Comparison of ENCODE assay signal across 8 cellular contexts in the genomic region with DNA sequence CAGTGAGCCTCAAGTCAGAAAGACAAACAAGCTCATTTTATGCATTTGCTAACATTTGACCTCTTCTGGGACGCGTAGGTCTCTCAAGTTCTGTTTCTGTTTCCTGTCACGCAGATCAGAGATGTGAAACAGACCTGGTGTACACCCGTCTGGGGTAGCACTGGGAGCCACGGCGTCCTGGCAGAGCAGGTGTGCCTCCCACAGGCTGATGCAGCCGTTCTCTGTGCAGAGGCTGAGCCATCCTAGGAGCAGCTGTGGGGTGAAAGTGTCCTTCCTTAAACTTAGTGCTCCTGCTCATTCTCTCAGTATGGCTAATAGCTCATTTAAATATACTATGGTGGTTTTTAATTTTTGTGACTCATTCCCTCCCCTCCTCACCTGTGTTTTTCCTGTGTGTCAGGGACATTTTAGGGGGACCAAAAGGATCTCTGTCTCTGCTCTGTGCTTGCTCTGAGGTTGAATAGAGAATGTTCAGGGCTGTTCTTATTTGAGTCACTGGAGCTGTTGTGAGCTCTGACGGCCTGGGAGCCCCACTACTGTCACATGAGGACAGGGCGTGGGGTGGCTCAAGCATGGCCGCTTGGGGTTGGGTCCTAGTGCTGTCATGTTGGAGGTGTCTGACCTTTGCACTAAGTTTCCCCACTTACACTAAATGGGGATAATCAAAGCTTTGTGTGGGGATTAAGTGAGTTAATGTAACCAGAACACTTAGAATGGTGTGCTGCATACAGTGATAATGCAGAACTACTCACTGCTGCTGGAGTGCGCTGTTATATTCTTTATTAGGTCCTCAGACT. TPM values are rescaled to one million over a fixed set of nuclear protein-coding genes. Genes with fewer than 3 reads are reported as not detected.
DNase-seq lines count a peak whose midpoint lies in the region; FAIRE-seq and TF ChIP-seq lines count a peak whose summit lies in the region.

No MANE protein-coding gene starts in this region.

- DNase-seq in GM18507 (ENCODE audit: extremely low spot score, insufficient read length, low read depth) (peak; percentile 75), H9 (no peak), NCI-H69 (lab: John Stamatoyannopoulos, UW) (peak; percentile 15), RCC 7860 (ENCODE audit: low spot score) (no peak), NCI-H2171 treated with DMSO at 0.1 percent for 48 hours (lab: John Stamatoyannopoulos, UW) (no peak), HPDE6-E6E7 (ENCODE audit: extremely low spot score) (no peak)
- peak; percentile 95 for DNase-seq in activated naive CD4-positive, alpha-beta T cell treated with anti-CD3 and anti-CD28 coated beads for 36 hours
- peak; percentile 83 to 84 for DNase-seq in stimulated activated CD4-positive, alpha-beta T cell treated with anti-CD3 and anti-CD28 coated beads, Interleukin-2, amount 100 ng/mL, for 24 hours

- no peak overlapping the region for H2BK15ac ChIP-seq in H9 (ENCODE audit: low read depth, low read length)

- no peaks in the 10 kb centered on the region for H3K23me2 ChIP-seq in H9 (ENCODE audit: insufficient read length, low read depth, low read length, poor library complexity, severe bottlenecking)

- H3K9me3 ChIP-seq in H9 (ENCODE audit: control insufficient read depth, low read depth, low read length), result no peaks in the 10 kb centered on the region

- no peak overlapping the region for H2AFZ ChIP-seq in H9 (ENCODE audit: low read length)

- FAIRE-seq in GM18507 (lab: Jason Lieb, UNC) (peak; percentile 95), RCC 7860 (lab: Jason Lieb, UNC) (no peak)

- peak overlapping the region in 2 of 3 experiments; percentile 42 to 49; a peak in 4 of 7 replicates for H3K27ac Mint-ChIP-seq in H9
- peak overlapping the region; percentile 95 for H3K27ac Mint-ChIP-seq in activated naive CD4-positive, alpha-beta T cell treated with anti-CD3 and anti-CD28 coated beads for 36 hours

- peaks cover 20% of the 10 kb centered on the region; the same call in 1 of the 2 replicates for H3K4me1 ChIP-seq in H9 (ENCODE audit: insufficient read depth, low read length)

- CTCF ChIA-PET in activated naive CD4-positive, alpha-beta T cell treated with anti-CD3 and anti-CD28 coated beads for 36 hours (lab: Charles Lee), result interaction anchor here (0.6 to 3.5 kb wide), 18 partner anchors 9 to 158 kb away, joined by 3 to 15 read pairs (median 4); no protein-coding TSS in a partner anchor

- H3K79me1 ChIP-seq in H9 (ENCODE audit: insufficient read depth, low read depth, low read length, poor library complexity, severe bottlenecking), result no peaks in the 10 kb centered on the region

- no peak overlapping the region for H3K56ac ChIP-seq in H9 (ENCODE audit: insufficient read length, low read depth, low read length)

- no peak overlapping the region for H3K18ac ChIP-seq in H9 (ENCODE audit: insufficient read length, low read depth, low read length)

- no peaks in the 10 kb centered on the region for H3K27me3 Mint-ChIP-seq in H9 (ENCODE audit: low read depth)
- H3K27me3 Mint-ChIP-seq in activated naive CD4-positive, alpha-beta T cell treated with anti-CD3 and anti-CD28 coated beads for 36 hours (ENCODE audit: low read depth), result no peaks in the 10 kb centered on the region

- no peak overlapping the region for H2AK5ac ChIP-seq in H9 (ENCODE audit: insufficient read length, low read length)

- intact Hi-C loops in activated naive CD4-positive, alpha-beta T cell treated with anti-CD3 and anti-CD28 coated beads for 36 hours (cut with micrococcal nuclease), result loop anchor here (1.0 to 5.0 kb wide), 11 partner anchors 13 to 553 kb away; partner anchors contain the start of genes ABCB10 and GALNT2

- WGBS in H9 (ENCODE audit: extremely low coverage, insufficient read length, low lambda C conversion rate), result no CpG with 5 or more reads among the region's 11 CpGs

- peaks cover 53 to 69% of the 10 kb centered on the region in 2 experiments for H3K4me1 Mint-ChIP-seq in H9
- peaks cover 90% of the 10 kb centered on the region for H3K4me1 Mint-ChIP-seq in activated naive CD4-positive, alpha-beta T cell treated with anti-CD3 and anti-CD28 coated beads for 36 hours (ENCODE audit: low read depth)

- H2BK20ac ChIP-seq in H9 (ENCODE audit: low read depth, low read length, poor library complexity, severe bottlenecking), result no peak overlapping the region

- H3K9ac ChIP-seq in H9 (ENCODE audit: extremely low read depth, insufficient read length, low read length), result no peak overlapping the region

- no peaks in the 10 kb centered on the region for H3K9me3 Mint-ChIP-seq in H9
- H3K9me3 Mint-ChIP-seq in activated naive CD4-positive, alpha-beta T cell treated with anti-CD3 and anti-CD28 coated beads for 36 hours, result no peaks in the 10 kb centered on the region

- no peak overlapping the region for H2BK120ac ChIP-seq in H9 (ENCODE audit: low read depth, low read length, poor library complexity, severe bottlenecking)

- peaks cover 5 to 16% (median 7%) of the 10 kb centered on the region in 3 experiments; a peak in 5 of 7 replicates for H3K36me3 Mint-ChIP-seq in H9 (ENCODE audit: insufficient read depth in 1 of 3, low read depth in 3 of 3)
- H3K36me3 Mint-ChIP-seq in activated naive CD4-positive, alpha-beta T cell treated with anti-CD3 and anti-CD28 coated beads for 36 hours (ENCODE audit: low read depth), result peaks cover 31% of the 10 kb centered on the region

- no peak for TF ChIP-seq CTCF in H9 (conservative IDR thresholded peaks at IDR 0.05)

- no peak overlapping the region for H3K23ac ChIP-seq in H9 (ENCODE audit: insufficient read length, low read depth, low read length)

- H3K27ac ChIP-seq in H9 (ENCODE audit: insufficient read length, low read depth, low read length), result no peak overlapping the region

- H4K91ac ChIP-seq in H9 (ENCODE audit: insufficient read length, low read depth, low read length), result no peak overlapping the region

- no peak overlapping the region for H2BK5ac ChIP-seq in H9 (ENCODE audit: insufficient read length, low read length)

- no peak overlapping the region for H4K8ac ChIP-seq in H9 (replicated peaks; ENCODE audit: insufficient read length, low read depth, low read length)

- peaks cover 17% of the 10 kb centered on the region; the same call in 1 of the 2 replicates for H3K79me2 ChIP-seq in H9 (ENCODE audit: insufficient read depth, low read length)

- no peak overlapping the region for H3T11ph ChIP-seq in H9 (ENCODE audit: low read length)

- no peaks in the 10 kb centered on the region for H4K20me1 ChIP-seq in H9 (ENCODE audit: control insufficient read depth, insufficient read depth, insufficient read length)

- no peak overlapping the region for H3K4ac ChIP-seq in H9 (ENCODE audit: low read depth, low read length)

- no peak overlapping the region for H2BK12ac ChIP-seq in H9 (ENCODE audit: insufficient read length, low read depth, low read length)

- H3K4me2 ChIP-seq in H9 (ENCODE audit: insufficient read depth, insufficient read length, low read length), result no peak overlapping the region

- peak overlapping the region in 1 of 2 experiments; percentile 15; a peak in 1 of 5 replicates for H3K4me3 Mint-ChIP-seq in H9
- peak overlapping the region; percentile 27 for H3K4me3 Mint-ChIP-seq in activated naive CD4-positive, alpha-beta T cell treated with anti-CD3 and anti-CD28 coated beads for 36 hours

- H3K27me3 ChIP-seq in H9 (ENCODE audit: insufficient read depth, low read length), result no peaks in the 10 kb centered on the region

- H3K14ac ChIP-seq in H9 (ENCODE audit: insufficient read depth, low read length), result no peak overlapping the region

- no peak overlapping the region for H4K5ac ChIP-seq in H9 (ENCODE audit: insufficient read length, low read depth, low read length)

RNA-seq across cellular contexts. Expression of gene GALNT2, which starts 43.0 kb away (rescaled TPM):
- total RNA-seq in H9 (2021), result 56.1 and 57.6 TPM in 2 replicates
- 10 to 100 TPM; 59.8 to 62.4 TPM for total RNA-seq in activated naive CD4-positive, alpha-beta T cell treated with anti-CD3 and anti-CD28 coated beads for 36 hours

Comparison
In these comparisons a context has a peak if more than half of its experiments do, and no peak if none do; other contexts are left out.
1. DNase-seq: peak in GM18507 (single experiment), NCI-H69 (single experiment), activated naive CD4-positive, alpha-beta T cell treated with anti-CD3 and anti-CD28 coated beads for 36 hours (single experiment) and stimulated activated CD4-positive, alpha-beta T cell treated with anti-CD3 and anti-CD28 coated beads, Interleukin-2, amount 100 ng/mL, for 24 hours (2 of 2); none in H9 (single experiment), RCC 7860 (single experiment), NCI-H2171 treated with DMSO at 0.1 percent for 48 hours (single experiment) and HPDE6-E6E7 (single experiment).